1 cellular context compared by ENCODE assay signal in the genomic region with DNA sequence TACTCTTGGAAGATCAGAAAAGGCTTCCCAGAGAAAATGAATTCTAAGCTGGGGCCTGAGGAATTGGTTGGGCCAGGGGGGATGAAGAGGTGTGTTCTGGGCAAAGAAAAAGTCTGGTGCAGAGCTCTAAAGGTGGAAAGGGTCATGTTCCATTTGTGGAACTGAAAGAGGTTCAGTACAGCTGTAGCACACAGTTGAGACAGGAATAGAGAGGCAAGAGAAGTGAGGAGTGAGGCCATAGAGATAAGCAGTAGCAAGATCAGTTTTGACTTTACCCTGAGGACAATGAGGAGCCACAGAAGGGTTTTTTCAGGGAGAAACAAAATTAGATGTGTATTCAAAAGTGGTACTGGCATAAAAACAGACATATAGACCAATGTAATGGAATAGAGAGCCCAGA.
TF ChIP-seq lines count a peak whose summit lies in the region.

No MANE protein-coding gene starts in this region.

TF ChIP-seq in GM12878, 131 proteins besides CTCF, POLR2A, EP300 and RAD21 (continued from another document and continues in another):
- TF ChIP-seq, protein P1, sequence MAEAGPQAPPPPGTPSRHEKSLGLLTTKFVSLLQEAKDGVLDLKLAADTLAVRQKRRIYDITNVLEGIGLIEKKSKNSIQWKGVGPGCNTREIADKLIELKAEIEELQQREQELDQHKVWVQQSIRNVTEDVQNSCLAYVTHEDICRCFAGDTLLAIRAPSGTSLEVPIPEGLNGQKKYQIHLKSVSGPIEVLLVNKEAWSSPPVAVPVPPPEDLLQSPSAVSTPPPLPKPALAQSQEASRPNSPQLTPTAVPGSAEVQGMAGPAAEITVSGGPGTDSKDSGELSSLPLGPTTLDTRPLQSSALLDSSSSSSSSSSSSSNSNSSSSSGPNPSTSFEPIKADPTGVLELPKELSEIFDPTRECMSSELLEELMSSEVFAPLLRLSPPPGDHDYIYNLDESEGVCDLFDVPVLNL (IDR thresholded peaks at IDR 0.05; ENCODE audit: low read depth, low read length), result no peak
- TF ChIP-seq NFIC (IDR thresholded peaks at IDR 0.05; ENCODE audit: low read depth, low read length) (0 out of 2 replicates have a peak, but pooled peaks have one; percentile 30), SP1 (IDR thresholded peaks at IDR 0.05; ENCODE audit: low read depth, low read length) (no peak), NR2F1 (conservative IDR thresholded peaks at IDR 0.05) (peak; percentile 37; the same call in 1 of the 2 replicates), SUZ12 (IDR thresholded peaks at IDR 0.05; ENCODE audit: unreplicated experiment) (no peak), CEBPB (IDR thresholded peaks at IDR 0.05; ENCODE audit: borderline replicate concordance in 1 of 2, low read depth in 2 of 2, low read length in 2 of 2) (no peak), WRNIP1 (IDR thresholded peaks at IDR 0.05; ENCODE audit: borderline replicate concordance, low read depth, low read length) (no peak), CBX5 (IDR thresholded peaks at IDR 0.05; ENCODE audit: low read depth) (0 out of 2 replicates have a peak, but pooled peaks have one; percentile 36), GABPA (IDR thresholded peaks at IDR 0.05; ENCODE audit: low read depth) (no peak), NBN (IDR thresholded peaks at IDR 0.05) (0 out of 2 replicates have a peak, but pooled peaks have one; percentile 34), CHD2 (IDR thresholded peaks at IDR 0.05; ENCODE audit: borderline replicate concordance, low read depth, low read length) (no peak), ATF7 (IDR thresholded peaks at IDR 0.05; ENCODE audit: low read depth) (no peak), MTA2 (IDR thresholded peaks at IDR 0.05; ENCODE audit: low read depth) (no peak), BRCA1 (IDR thresholded peaks at IDR 0.05; ENCODE audit: low read depth, low read length) (no peak), RUNX3 (IDR thresholded peaks at IDR 0.05; ENCODE audit: low read length) (0 out of 2 replicates have a peak, but pooled peaks have one; percentile 32), STAT3 (IDR thresholded peaks at IDR 0.05; ENCODE audit: low read depth, low read length) (no peak), HDGF (IDR thresholded peaks at IDR 0.05) (no peak), NFXL1 (IDR thresholded peaks at IDR 0.05; ENCODE audit: borderline replicate concordance) (no peak), DPF2 (IDR thresholded peaks at IDR 0.05) (no peak), SPI1 (IDR thresholded peaks at IDR 0.05; ENCODE audit: borderline replicate concordance, insufficient read depth, low read depth, low read length) (peak; percentile 75; the same call in 1 of the 2 replicates), KAT2A (conservative IDR thresholded peaks at IDR 0.05; ENCODE audit: control insufficient read depth, low read depth, low read length) (no peak), EED (IDR thresholded peaks at IDR 0.05; ENCODE audit: low read depth) (0 out of 2 replicates have a peak, but pooled peaks have one; percentile 44), SMAD5 (IDR thresholded peaks at IDR 0.05; ENCODE audit: low read depth) (no peak), CBX3 (IDR thresholded peaks at IDR 0.05; ENCODE audit: borderline replicate concordance, low read depth) (no peak), KLF5 (IDR thresholded peaks at IDR 0.05; ENCODE audit: partially characterized antibody) (no peak), ZNF207 (IDR thresholded peaks at IDR 0.05; ENCODE audit: borderline replicate concordance) (no peak), EZH2 (IDR thresholded peaks at IDR 0.05; ENCODE audit: borderline replicate concordance, control insufficient read depth, low read depth, low read length) (no peak), RBBP5 (conservative IDR thresholded peaks at IDR 0.05) (no peak), NR2C2 (IDR thresholded peaks at IDR 0.05; ENCODE audit: borderline replicate concordance, control insufficient read depth, insufficient read length, low read depth) (no peak)
- TF ChIP-seq, protein P2, sequence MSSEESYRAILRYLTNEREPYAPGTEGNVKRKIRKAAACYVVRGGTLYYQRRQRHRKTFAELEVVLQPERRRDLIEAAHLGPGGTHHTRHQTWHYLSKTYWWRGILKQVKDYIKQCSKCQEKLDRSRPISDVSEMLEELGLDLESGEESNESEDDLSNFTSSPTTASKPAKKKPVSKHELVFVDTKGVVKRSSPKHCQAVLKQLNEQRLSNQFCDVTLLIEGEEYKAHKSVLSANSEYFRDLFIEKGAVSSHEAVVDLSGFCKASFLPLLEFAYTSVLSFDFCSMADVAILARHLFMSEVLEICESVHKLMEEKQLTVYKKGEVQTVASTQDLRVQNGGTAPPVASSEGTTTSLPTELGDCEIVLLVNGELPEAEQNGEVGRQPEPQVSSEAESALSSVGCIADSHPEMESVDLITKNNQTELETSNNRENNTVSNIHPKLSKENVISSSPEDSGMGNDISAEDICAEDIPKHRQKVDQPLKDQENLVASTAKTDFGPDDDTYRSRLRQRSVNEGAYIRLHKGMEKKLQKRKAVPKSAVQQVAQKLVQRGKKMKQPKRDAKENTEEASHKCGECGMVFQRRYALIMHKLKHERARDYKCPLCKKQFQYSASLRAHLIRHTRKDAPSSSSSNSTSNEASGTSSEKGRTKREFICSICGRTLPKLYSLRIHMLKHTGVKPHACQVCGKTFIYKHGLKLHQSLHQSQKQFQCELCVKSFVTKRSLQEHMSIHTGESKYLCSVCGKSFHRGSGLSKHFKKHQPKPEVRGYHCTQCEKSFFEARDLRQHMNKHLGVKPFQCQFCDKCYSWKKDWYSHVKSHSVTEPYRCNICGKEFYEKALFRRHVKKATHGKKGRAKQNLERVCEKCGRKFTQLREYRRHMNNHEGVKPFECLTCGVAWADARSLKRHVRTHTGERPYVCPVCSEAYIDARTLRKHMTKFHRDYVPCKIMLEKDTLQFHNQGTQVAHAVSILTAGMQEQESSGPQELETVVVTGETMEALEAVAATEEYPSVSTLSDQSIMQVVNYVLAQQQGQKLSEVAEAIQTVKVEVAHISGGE (CRISPR knock-in tag; IDR thresholded peaks at IDR 0.05), result no peak
- TF ChIP-seq, protein P3, sequence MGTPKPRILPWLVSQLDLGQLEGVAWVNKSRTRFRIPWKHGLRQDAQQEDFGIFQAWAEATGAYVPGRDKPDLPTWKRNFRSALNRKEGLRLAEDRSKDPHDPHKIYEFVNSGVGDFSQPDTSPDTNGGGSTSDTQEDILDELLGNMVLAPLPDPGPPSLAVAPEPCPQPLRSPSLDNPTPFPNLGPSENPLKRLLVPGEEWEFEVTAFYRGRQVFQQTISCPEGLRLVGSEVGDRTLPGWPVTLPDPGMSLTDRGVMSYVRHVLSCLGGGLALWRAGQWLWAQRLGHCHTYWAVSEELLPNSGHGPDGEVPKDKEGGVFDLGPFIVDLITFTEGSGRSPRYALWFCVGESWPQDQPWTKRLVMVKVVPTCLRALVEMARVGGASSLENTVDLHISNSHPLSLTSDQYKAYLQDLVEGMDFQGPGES (IDR thresholded peaks at IDR 0.05), result no peak
- TF ChIP-seq, protein P4, sequence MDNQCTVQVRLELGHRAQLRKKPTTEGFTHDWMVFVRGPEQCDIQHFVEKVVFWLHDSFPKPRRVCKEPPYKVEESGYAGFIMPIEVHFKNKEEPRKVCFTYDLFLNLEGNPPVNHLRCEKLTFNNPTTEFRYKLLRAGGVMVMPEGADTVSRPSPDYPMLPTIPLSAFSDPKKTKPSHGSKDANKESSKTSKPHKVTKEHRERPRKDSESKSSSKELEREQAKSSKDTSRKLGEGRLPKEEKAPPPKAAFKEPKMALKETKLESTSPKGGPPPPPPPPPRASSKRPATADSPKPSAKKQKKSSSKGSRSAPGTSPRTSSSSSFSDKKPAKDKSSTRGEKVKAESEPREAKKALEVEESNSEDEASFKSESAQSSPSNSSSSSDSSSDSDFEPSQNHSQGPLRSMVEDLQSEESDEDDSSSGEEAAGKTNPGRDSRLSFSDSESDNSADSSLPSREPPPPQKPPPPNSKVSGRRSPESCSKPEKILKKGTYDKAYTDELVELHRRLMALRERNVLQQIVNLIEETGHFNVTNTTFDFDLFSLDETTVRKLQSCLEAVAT (IDR thresholded peaks at IDR 0.05), result no peak
- TF ChIP-seq, protein P5, sequence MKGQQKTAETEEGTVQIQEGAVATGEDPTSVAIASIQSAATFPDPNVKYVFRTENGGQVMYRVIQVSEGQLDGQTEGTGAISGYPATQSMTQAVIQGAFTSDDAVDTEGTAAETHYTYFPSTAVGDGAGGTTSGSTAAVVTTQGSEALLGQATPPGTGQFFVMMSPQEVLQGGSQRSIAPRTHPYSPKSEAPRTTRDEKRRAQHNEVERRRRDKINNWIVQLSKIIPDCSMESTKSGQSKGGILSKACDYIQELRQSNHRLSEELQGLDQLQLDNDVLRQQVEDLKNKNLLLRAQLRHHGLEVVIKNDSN (IDR thresholded peaks at IDR 0.05; ENCODE audit: borderline replicate concordance, extremely low read length, insufficient read depth, low read depth, low read length), result no peak
- TF ChIP-seq, protein P6, sequence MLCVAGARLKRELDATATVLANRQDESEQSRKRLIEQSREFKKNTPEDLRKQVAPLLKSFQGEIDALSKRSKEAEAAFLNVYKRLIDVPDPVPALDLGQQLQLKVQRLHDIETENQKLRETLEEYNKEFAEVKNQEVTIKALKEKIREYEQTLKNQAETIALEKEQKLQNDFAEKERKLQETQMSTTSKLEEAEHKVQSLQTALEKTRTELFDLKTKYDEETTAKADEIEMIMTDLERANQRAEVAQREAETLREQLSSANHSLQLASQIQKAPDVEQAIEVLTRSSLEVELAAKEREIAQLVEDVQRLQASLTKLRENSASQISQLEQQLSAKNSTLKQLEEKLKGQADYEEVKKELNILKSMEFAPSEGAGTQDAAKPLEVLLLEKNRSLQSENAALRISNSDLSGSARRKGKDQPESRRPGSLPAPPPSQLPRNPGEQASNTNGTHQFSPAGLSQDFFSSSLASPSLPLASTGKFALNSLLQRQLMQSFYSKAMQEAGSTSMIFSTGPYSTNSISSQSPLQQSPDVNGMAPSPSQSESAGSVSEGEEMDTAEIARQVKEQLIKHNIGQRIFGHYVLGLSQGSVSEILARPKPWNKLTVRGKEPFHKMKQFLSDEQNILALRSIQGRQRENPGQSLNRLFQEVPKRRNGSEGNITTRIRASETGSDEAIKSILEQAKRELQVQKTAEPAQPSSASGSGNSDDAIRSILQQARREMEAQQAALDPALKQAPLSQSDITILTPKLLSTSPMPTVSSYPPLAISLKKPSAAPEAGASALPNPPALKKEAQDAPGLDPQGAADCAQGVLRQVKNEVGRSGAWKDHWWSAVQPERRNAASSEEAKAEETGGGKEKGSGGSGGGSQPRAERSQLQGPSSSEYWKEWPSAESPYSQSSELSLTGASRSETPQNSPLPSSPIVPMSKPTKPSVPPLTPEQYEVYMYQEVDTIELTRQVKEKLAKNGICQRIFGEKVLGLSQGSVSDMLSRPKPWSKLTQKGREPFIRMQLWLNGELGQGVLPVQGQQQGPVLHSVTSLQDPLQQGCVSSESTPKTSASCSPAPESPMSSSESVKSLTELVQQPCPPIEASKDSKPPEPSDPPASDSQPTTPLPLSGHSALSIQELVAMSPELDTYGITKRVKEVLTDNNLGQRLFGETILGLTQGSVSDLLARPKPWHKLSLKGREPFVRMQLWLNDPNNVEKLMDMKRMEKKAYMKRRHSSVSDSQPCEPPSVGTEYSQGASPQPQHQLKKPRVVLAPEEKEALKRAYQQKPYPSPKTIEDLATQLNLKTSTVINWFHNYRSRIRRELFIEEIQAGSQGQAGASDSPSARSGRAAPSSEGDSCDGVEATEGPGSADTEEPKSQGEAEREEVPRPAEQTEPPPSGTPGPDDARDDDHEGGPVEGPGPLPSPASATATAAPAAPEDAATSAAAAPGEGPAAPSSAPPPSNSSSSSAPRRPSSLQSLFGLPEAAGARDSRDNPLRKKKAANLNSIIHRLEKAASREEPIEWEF (IDR thresholded peaks at IDR 0.05; ENCODE audit: insufficient replicate concordance, low read depth, low read length), result no peak
- TF ChIP-seq, protein P7, sequence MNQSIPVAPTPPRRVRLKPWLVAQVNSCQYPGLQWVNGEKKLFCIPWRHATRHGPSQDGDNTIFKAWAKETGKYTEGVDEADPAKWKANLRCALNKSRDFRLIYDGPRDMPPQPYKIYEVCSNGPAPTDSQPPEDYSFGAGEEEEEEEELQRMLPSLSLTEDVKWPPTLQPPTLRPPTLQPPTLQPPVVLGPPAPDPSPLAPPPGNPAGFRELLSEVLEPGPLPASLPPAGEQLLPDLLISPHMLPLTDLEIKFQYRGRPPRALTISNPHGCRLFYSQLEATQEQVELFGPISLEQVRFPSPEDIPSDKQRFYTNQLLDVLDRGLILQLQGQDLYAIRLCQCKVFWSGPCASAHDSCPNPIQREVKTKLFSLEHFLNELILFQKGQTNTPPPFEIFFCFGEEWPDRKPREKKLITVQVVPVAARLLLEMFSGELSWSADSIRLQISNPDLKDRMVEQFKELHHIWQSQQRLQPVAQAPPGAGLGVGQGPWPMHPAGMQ (IDR thresholded peaks at IDR 0.05; ENCODE audit: borderline replicate concordance), result no peak
- TF ChIP-seq, protein P8, sequence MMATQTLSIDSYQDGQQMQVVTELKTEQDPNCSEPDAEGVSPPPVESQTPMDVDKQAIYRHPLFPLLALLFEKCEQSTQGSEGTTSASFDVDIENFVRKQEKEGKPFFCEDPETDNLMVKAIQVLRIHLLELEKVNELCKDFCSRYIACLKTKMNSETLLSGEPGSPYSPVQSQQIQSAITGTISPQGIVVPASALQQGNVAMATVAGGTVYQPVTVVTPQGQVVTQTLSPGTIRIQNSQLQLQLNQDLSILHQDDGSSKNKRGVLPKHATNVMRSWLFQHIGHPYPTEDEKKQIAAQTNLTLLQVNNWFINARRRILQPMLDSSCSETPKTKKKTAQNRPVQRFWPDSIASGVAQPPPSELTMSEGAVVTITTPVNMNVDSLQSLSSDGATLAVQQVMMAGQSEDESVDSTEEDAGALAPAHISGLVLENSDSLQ (IDR thresholded peaks at IDR 0.05), result no peak
- TF ChIP-seq, protein P9, sequence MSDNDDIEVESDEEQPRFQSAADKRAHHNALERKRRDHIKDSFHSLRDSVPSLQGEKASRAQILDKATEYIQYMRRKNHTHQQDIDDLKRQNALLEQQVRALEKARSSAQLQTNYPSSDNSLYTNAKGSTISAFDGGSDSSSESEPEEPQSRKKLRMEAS (IDR thresholded peaks at IDR 0.05; ENCODE audit: low read depth, low read length), result no peak
- TF ChIP-seq, protein P10, sequence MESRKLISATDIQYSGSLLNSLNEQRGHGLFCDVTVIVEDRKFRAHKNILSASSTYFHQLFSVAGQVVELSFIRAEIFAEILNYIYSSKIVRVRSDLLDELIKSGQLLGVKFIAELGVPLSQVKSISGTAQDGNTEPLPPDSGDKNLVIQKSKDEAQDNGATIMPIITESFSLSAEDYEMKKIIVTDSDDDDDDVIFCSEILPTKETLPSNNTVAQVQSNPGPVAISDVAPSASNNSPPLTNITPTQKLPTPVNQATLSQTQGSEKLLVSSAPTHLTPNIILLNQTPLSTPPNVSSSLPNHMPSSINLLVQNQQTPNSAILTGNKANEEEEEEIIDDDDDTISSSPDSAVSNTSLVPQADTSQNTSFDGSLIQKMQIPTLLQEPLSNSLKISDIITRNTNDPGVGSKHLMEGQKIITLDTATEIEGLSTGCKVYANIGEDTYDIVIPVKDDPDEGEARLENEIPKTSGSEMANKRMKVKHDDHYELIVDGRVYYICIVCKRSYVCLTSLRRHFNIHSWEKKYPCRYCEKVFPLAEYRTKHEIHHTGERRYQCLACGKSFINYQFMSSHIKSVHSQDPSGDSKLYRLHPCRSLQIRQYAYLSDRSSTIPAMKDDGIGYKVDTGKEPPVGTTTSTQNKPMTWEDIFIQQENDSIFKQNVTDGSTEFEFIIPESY (IDR thresholded peaks at IDR 0.05), result no peak
- TF ChIP-seq, protein P11, sequence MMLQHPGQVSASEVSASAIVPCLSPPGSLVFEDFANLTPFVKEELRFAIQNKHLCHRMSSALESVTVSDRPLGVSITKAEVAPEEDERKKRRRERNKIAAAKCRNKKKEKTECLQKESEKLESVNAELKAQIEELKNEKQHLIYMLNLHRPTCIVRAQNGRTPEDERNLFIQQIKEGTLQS (IDR thresholded peaks at IDR 0.05; ENCODE audit: borderline replicate concordance, extremely low read depth, low read depth, low read length), result no peak
